19 cellular contexts compared by ENCODE assay signal in the genomic region with DNA sequence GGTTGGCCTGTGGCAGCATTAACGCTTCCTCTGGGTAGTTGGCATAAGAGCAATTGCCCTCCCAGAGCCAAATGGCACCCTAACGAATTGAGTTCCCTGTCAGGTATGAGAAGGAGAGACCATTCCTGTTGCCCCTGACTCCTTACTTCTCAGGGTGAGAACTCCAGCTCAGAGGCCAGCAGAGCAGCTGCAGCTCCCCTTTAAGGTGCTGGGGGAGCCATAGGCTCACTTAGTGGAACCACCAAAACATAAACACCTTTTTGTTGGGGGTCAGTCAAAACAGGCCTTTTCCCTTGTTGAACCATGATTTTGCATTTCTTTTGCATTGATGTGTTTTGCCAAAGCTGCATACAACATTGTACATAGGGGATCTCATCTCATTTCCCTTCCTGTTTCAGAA. TPM values are rescaled to one million over a fixed set of nuclear protein-coding genes. Genes with fewer than 3 reads are reported as not detected.
A peak's percentile ranks its signal among the peaks of the same experiment; 100 is the strongest.
DNase-seq lines count a peak whose midpoint lies in the region; ATAC-seq, FAIRE-seq and TF ChIP-seq lines count a peak whose summit lies in the region.
"Had no signal": no experiment of that assay in that cellular context is flagged by ENCODE, and none has a peak within 500 bp of the region (broad histone marks: within the 10 kb centered on the region; RNA-seq: fewer than 3 reads in every experiment).

No MANE protein-coding gene starts in this region.

- FAIRE-seq in GM12878 (lab: Jason Lieb, UNC) = no peak
- FAIRE-seq: A549, GM19239 had no signal

- BruUV-seq in GM12878 (replicated peaks; lab: Mats Ljungman, UMichigan) = no TSS peak

- no peaks in the 10 kb centered on the region for H3K27me3 Mint-ChIP-seq in GM23338 (ENCODE audit: insufficient read depth, low read depth, poor library complexity)

- no peak overlapping the region for H3K4me3 Mint-ChIP-seq in GM23338
- H3K4me3 Mint-ChIP-seq: CD4-positive, alpha-beta T cell had no signal

- peak; percentile 34 to 46 for TF ChIP-seq CTCF in GM23338 (conservative IDR thresholded peaks at IDR 0.05; ENCODE audit: low read depth in 2 of 2)
- no peak for TF ChIP-seq CTCF in GM12878 (IDR thresholded peaks at IDR 0.05 in 2 of 3, conservative IDR thresholded peaks at IDR 0.05 in 1 of 3; ENCODE audit: control insufficient read depth in 2 of 3, extremely low read depth in 1 of 3, insufficient read depth in 1 of 3, low read depth in 3 of 3, low read length in 3 of 3)
- no peak for TF ChIP-seq CTCF in esophagus muscularis mucosa (IDR thresholded peaks at IDR 0.05)
- no peak for TF ChIP-seq CTCF in WERI-Rb-1 (IDR thresholded peaks at IDR 0.05; ENCODE audit: low read depth, low read length)

- 37% methylated on average over 2 of the region's 2 CpGs for WGBS in GM12878 (ENCODE audit: insufficient coverage, insufficient replicate concordance, low lambda C conversion rate, missing lambda C conversion rate)
- 33% methylated on average over 1 of the region's 2 CpGs for WGBS in esophagus muscularis mucosa

- H3K36me3 ChIP-seq in GM23338 (ENCODE audit: insufficient read depth) (no peaks in the 10 kb centered on the region), GM12878 (ENCODE audit: control insufficient read depth in 2 of 2, insufficient read depth in 2 of 2, low read length in 1 of 2) (no peaks in the 10 kb centered on the region), esophagus muscularis mucosa (no peaks in the 10 kb centered on the region), HAP-1 (replicated peaks) (no peaks in the 10 kb centered on the region), WERI-Rb-1 (no peaks in the 10 kb centered on the region)

- no peak overlapping the region for H3K9ac ChIP-seq in GM12878 (ENCODE audit: control insufficient read depth, insufficient read depth, low read length)
- H3K9ac ChIP-seq: GM23248 had no signal

- H3K9me2 ChIP-seq in GM23338 (ENCODE audit: insufficient read depth) = 0 out of 2 replicates have a peak, but pooled peaks cover 6% of the 10 kb centered on the region

- ATAC-seq in GM23338 (peak; percentile 93), GM12878 (no peak), GM19328 (IDR thresholded peaks at IDR 0.05; ENCODE audit: unreplicated experiment) (no peak)
- ATAC-seq: A549 had no signal

- H3K27ac ChIP-seq in GM23338 (ENCODE audit: low read depth) = no peak overlapping the region
- H3K27ac ChIP-seq in GM12878 (ENCODE audit: control insufficient read depth, insufficient read depth) = no peak overlapping the region
- no peak overlapping the region for H3K27ac ChIP-seq in esophagus muscularis mucosa (replicated peaks in 1 of 4)
- H3K27ac ChIP-seq in WERI-Rb-1 = no peak overlapping the region
- H3K27ac ChIP-seq: 22Rv1, A549, C4-2B, GM23248 had no signal

- TF ChIP-seq EP300 in GM12878 (IDR thresholded peaks at IDR 0.05; ENCODE audit: borderline replicate concordance in 1 of 2, control insufficient read depth in 1 of 2, low read depth in 2 of 2, low read length in 2 of 2) (no peak), esophagus muscularis mucosa (IDR thresholded peaks at IDR 0.05) (no peak)

- peak overlapping the region; percentile 26; the same call in 1 of the 2 replicates for H3K4me3 ChIP-seq in GM23338
- no peak overlapping the region for H3K4me3 ChIP-seq in GM12878
- H3K4me3 ChIP-seq in esophagus muscularis mucosa = no peak overlapping the region
- H3K4me3 ChIP-seq in HAP-1 = no peak overlapping the region
- no peak overlapping the region for H3K4me3 ChIP-seq in WERI-Rb-1 (ENCODE audit: low read depth, low read length)
- H3K4me3 ChIP-seq: A549, GM23248 had no signal

- H3K27me3 ChIP-seq in GM23338 (ENCODE audit: insufficient read depth) (no peaks in the 10 kb centered on the region), GM12878 (replicated peaks in 1 of 2; ENCODE audit: control insufficient read depth in 2 of 2, insufficient read depth in 2 of 2, low read length in 1 of 2) (no peaks in the 10 kb centered on the region), esophagus muscularis mucosa (no peaks in the 10 kb centered on the region), HAP-1 (ENCODE audit: low read depth) (peaks cover 4% of the 10 kb centered on the region; the same call in 1 of the 2 replicates), WERI-Rb-1 (ENCODE audit: insufficient read depth, low read depth, severe bottlenecking) (no peaks in the 10 kb centered on the region)

- H3K9me3 Mint-ChIP-seq in GM23338 = peaks cover 13% of the 10 kb centered on the region

- H3K4me1 ChIP-seq in GM23338 (ENCODE audit: insufficient read depth) = peaks cover 21% of the 10 kb centered on the region
- H3K4me1 ChIP-seq in GM12878 (ENCODE audit: control insufficient read depth, insufficient read depth, low read length) = no peaks in the 10 kb centered on the region
- no peaks in the 10 kb centered on the region for H3K4me1 ChIP-seq in esophagus muscularis mucosa
- no peaks in the 10 kb centered on the region for H3K4me1 ChIP-seq in HAP-1
- H3K4me1 ChIP-seq: A549 had no signal

- intact Hi-C loops in GM12878 (cut with micrococcal nuclease; ENCODE audit: unreplicated experiment) = no loop called here
- intact Hi-C loops in esophagus muscularis mucosa (cut with DNase I) = no loop called here

- CTCF ChIA-PET in GM12878 (lab: Yijun Ruan, JAX) = no interaction called here

- peaks cover 22% of the 10 kb centered on the region for H3K4me1 Mint-ChIP-seq in GM23338

- H3K79me2 ChIP-seq in GM23338 (replicated peaks; ENCODE audit: insufficient read depth) (no peaks in the 10 kb centered on the region), GM12878 (ENCODE audit: control insufficient read depth, insufficient read depth, low read length) (no peaks in the 10 kb centered on the region)

- H4K20me1 ChIP-seq in GM23338 (replicated peaks; ENCODE audit: insufficient read depth) (no peaks in the 10 kb centered on the region), GM12878 (ENCODE audit: control insufficient read depth, insufficient read depth) (no peaks in the 10 kb centered on the region)

- peaks cover 1% of the 10 kb centered on the region; the same call in 1 of the 3 replicates for H3K9me3 ChIP-seq in GM12878 (replicated peaks; ENCODE audit: control insufficient read depth, insufficient read depth, low read length)
- H3K9me3 ChIP-seq in esophagus muscularis mucosa = peaks cover 0 to 16% (median 12%) of the 10 kb centered on the region in 4 donors
- H3K9me3 ChIP-seq in HAP-1 = no peaks in the 10 kb centered on the region
- H3K9me3 ChIP-seq in WERI-Rb-1 (ENCODE audit: severe bottlenecking) = no peaks in the 10 kb centered on the region

- peak overlapping the region; percentile 91 for H2AFZ ChIP-seq in GM23338
- H2AFZ ChIP-seq in GM12878 (ENCODE audit: control insufficient read depth, low read depth, low read length) = no peak overlapping the region
- H2AFZ ChIP-seq: GM23248 had no signal

- H3K36me3 Mint-ChIP-seq in GM23338 (ENCODE audit: low read depth) = peaks cover 12% of the 10 kb centered on the region

- TF ChIP-seq POLR2A in GM12878 (IDR thresholded peaks at IDR 0.05; ENCODE audit: low read depth, low read length) (no peak), esophagus muscularis mucosa (IDR thresholded peaks at IDR 0.05; ENCODE audit: low read depth) (no peak)

- in situ Hi-C loops in GM12878 (cut with MboI) (no loop called here), HAP-1 (cut with MboI; ENCODE audit: low sequenced_read_pairs) (no loop called here)

- 0 out of 2 replicates have a peak, but pooled peaks have one; percentile 5 for TF ChIP-seq RAD21 in GM12878 (IDR thresholded peaks at IDR 0.05; ENCODE audit: insufficient read depth, low read depth, low read length)

- SMC1A ChIA-PET in GM12878 (lab: Charles Lee; ENCODE audit: uncharacterized antibody, unreplicated experiment) = no interaction called here

- H3K4me2 ChIP-seq in GM23338 (peak overlapping the region; percentile 61), GM12878 (ENCODE audit: control insufficient read depth, insufficient read depth) (no peak overlapping the region)
- H3K4me2 ChIP-seq: A549 had no signal

- RAD21 ChIA-PET in GM12878 (lab: Charles Lee; ENCODE audit: unreplicated experiment) = no interaction called here

- POLR2A ChIA-PET in GM12878 (lab: Charles Lee) = interaction anchor here (0.7 kb wide), 1 partner anchor 11 kb away, joined by 4 read pairs; no protein-coding TSS in a partner anchor

- DNase-seq in GM23338 (ENCODE audit: low spot score) (peak; percentile 45), GM12878 (ENCODE audit: low read depth, low spot score) (no peak), esophagus muscularis mucosa (ENCODE audit: extremely low spot score) (peak; percentile 86), iPS-NIHi7 (ENCODE audit: extremely low spot score) (peak; percentile 32), HAP-1 (ENCODE audit: low spot score in 2 of 2) (no peak), WERI-Rb-1 (no peak)
- DNase-seq: AML-193; CD4-positive, alpha-beta T cell; DMS79 treated with DMSO at 0.1 percent for 48 hours; GF-D8; GM23248; HCEC 1CT had no signal

- H3F3A ChIP-seq in GM23338 (replicated peaks; ENCODE audit: low read depth) = no peaks in the 10 kb centered on the region

- peak overlapping the region; percentile 94 for H3K27ac Mint-ChIP-seq in GM23338
- H3K27ac Mint-ChIP-seq: CD4-positive, alpha-beta T cell had no signal

TF ChIP-seq in GM12878, 131 proteins besides CTCF, POLR2A, EP300 and RAD21 (continues in another document):
- TF ChIP-seq HDGF (IDR thresholded peaks at IDR 0.05) (no peak), HCFC1 (IDR thresholded peaks at IDR 0.05; ENCODE audit: low read length) (no peak), ETV6 (conservative IDR thresholded peaks at IDR 0.05 in 1 of 2, IDR thresholded peaks at IDR 0.05 in 1 of 2; ENCODE audit: borderline replicate concordance in 1 of 2, low read depth in 1 of 2) (no peak)

RNA-seq across cellular contexts. Expression of a gene that starts 28.1 kb away (rescaled TPM):
- total RNA-seq in GM23338 (2014; rRNA removed; shearing (Covaris generic)) = 11.1 and 11.5 TPM in 2 replicates
- polyA plus RNA-seq in GM23338 (2016; fragmentation: Nextera tagmentation; extraction: Ambion mirVana) (2.3 and 4.2 TPM in 2 replicates), GM12878 (2011; rRNA removed) (not detected in 2 replicates), GM12878 (2014; fragmentation: Illumina TruSeq; extraction: Trizol) (not detected in 2 replicates), GM12878 (2014; fragmentation: Nextera tagmentation; extraction: Ambion mirVana) (not detected), GM12878 (2014; rRNA removed) (not detected in 2 replicates), GM12878 (2016; fragmentation: Nextera tagmentation; extraction: Ambion mirVana) (under 1 TPM; 0.05 to 0.15 TPM)
- total RNA-seq in GM12878 (2013; cell fraction: nucleolus; rRNA removed) = not detected in 2 replicates
- total RNA-seq in GM12878 (2014; rRNA removed) (not detected in 2 replicates), GM12878 (2014; rRNA removed; fragmentation: Illumina TruSeq; extraction: Trizol) (not detected in 2 replicates), GM12878 (2021) (not detected in 2 replicates), esophagus muscularis mucosa (under 1 TPM in 3 of 4 donors, not detected in 1; 0.13 to 0.17 (median 0.17) TPM)
- not detected for polyA plus RNA-seq in GM12878 (2011; ENCODE audit: low read depth)
- polyA plus RNA-seq in GM12878 (2011; cell fraction: cytosol; rRNA removed) = not detected in 2 replicates
- not detected in 2 replicates for polyA plus RNA-seq in GM12878 (2011; cell fraction: nucleus; rRNA removed)
- polyA plus RNA-seq in GM12878 (2012) = 0.03 TPM in 1 of 2 replicates, not detected in the other
- polyA minus RNA-seq in GM12878 (2011; rRNA and poly(A)+ RNA removed) = not detected in 2 replicates
- not detected in 2 replicates for polyA minus RNA-seq in GM12878 (2011; cell fraction: cytosol; rRNA and poly(A)+ RNA removed)
- polyA minus RNA-seq in GM12878 (2011; cell fraction: nucleus; rRNA and poly(A)+ RNA removed) = not detected in 2 replicates
- total RNA-seq: CD4-positive, alpha-beta T cell; GM23248; HT-29 had no signal
- polyA plus RNA-seq: BJ had no signal

Comparison
In these comparisons a context has a peak if more than half of its experiments do, and no peak if none do; other contexts are left out.
1. DNase-seq: peak in GM23338 (single experiment), esophagus muscularis mucosa (single experiment) and iPS-NIHi7 (single experiment); none in GM12878 (single experiment), HAP-1 (0 of 2) and WERI-Rb-1 (single experiment).
2. CTCF ChIP-seq: peak in GM23338 (2 of 2); none in GM12878 (0 of 3), esophagus muscularis mucosa (0 of 3) and WERI-Rb-1 (single experiment).
3. RNA of a gene that starts 28.1 kb away (total RNA-seq): 11.1 to 11.5 TPM in GM23338; 0.13 to 0.17 TPM in esophagus muscularis mucosa and not detected in GM12878; every median in the first group is over 10 times any median in the second.